Comparison of ENCODE assay signal across 1 cellular context in the genomic region with DNA sequence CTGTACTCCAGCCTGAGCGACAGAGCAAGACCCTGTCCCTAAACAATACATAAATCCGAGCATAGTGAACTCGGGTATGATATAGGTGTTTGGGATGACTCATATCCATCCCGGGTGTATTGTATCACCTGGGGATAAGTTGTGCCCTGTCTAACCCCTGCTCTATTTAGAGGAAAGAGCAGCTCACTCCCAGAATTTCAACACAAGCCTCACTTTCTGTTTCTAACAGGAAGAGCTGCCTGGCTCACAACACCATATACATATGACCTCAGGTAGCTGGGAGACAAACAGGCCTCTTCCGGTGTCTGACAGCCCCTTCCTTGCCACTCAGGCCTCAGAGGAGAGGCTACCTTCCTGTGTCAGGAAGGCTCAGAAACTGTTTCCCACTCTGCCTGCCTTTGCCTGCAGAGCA.
TF ChIP-seq lines count a peak whose summit lies in the region.

No MANE protein-coding gene starts in this region.

TF ChIP-seq in HepG2, 621 proteins besides CTCF, POLR2A, EP300 and RAD21 (continued from another document and continues in another):
- TF ChIP-seq, protein P1, sequence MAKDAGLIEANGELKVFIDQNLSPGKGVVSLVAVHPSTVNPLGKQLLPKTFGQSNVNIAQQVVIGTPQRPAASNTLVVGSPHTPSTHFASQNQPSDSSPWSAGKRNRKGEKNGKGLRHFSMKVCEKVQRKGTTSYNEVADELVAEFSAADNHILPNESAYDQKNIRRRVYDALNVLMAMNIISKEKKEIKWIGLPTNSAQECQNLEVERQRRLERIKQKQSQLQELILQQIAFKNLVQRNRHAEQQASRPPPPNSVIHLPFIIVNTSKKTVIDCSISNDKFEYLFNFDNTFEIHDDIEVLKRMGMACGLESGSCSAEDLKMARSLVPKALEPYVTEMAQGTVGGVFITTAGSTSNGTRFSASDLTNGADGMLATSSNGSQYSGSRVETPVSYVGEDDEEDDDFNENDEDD (CRISPR knock-in tag; IDR thresholded peaks at IDR 0.05; ENCODE audit: borderline replicate concordance) = no peak
- TF ChIP-seq PAF1 (CRISPR knock-in tag; IDR thresholded peaks at IDR 0.05) = no peak
- TF ChIP-seq PAWR (CRISPR knock-in tag; IDR thresholded peaks at IDR 0.05; ENCODE audit: borderline replicate concordance) = no peak
- TF ChIP-seq ZNF441 (CRISPR knock-in tag; IDR thresholded peaks at IDR 0.05; ENCODE audit: borderline replicate concordance) = no peak
- TF ChIP-seq, protein P2, sequence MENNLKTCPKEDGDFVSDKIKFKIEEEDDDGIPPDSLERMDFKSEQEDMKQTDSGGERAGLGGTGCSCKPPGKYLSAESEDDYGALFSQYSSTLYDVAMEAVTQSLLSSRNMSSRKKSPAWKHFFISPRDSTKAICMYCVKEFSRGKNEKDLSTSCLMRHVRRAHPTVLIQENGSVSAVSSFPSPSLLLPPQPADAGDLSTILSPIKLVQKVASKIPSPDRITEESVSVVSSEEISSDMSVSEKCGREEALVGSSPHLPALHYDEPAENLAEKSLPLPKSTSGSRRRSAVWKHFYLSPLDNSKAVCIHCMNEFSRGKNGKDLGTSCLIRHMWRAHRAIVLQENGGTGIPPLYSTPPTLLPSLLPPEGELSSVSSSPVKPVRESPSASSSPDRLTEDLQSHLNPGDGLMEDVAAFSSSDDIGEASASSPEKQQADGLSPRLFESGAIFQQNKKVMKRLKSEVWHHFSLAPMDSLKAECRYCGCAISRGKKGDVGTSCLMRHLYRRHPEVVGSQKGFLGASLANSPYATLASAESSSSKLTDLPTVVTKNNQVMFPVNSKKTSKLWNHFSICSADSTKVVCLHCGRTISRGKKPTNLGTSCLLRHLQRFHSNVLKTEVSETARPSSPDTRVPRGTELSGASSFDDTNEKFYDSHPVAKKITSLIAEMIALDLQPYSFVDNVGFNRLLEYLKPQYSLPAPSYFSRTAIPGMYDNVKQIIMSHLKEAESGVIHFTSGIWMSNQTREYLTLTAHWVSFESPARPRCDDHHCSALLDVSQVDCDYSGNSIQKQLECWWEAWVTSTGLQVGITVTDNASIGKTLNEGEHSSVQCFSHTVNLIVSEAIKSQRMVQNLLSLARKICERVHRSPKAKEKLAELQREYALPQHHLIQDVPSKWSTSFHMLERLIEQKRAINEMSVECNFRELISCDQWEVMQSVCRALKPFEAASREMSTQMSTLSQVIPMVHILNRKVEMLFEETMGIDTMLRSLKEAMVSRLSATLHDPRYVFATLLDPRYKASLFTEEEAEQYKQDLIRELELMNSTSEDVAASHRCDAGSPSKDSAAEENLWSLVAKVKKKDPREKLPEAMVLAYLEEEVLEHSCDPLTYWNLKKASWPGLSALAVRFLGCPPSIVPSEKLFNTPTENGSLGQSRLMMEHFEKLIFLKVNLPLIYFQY (CRISPR knock-in tag; IDR thresholded peaks at IDR 0.05; ENCODE audit: borderline replicate concordance) = no peak
- no peak for TF ChIP-seq GPN1 (CRISPR knock-in tag; IDR thresholded peaks at IDR 0.05; ENCODE audit: borderline replicate concordance)
- TF ChIP-seq TIGD3 (CRISPR knock-in tag; IDR thresholded peaks at IDR 0.05; ENCODE audit: borderline replicate concordance) = no peak
- no peak for TF ChIP-seq NFE2 (CRISPR knock-in tag; IDR thresholded peaks at IDR 0.05)
- TF ChIP-seq EEA1 (CRISPR knock-in tag; IDR thresholded peaks at IDR 0.05; ENCODE audit: borderline replicate concordance) = no peak
- TF ChIP-seq ZNF180 (CRISPR knock-in tag; IDR thresholded peaks at IDR 0.05; ENCODE audit: borderline replicate concordance, low read depth) = no peak
- no peak for TF ChIP-seq NAIF1 (CRISPR knock-in tag; IDR thresholded peaks at IDR 0.05; ENCODE audit: borderline replicate concordance)
- no peak for TF ChIP-seq HIVEP1 (CRISPR knock-in tag; IDR thresholded peaks at IDR 0.05)
- no peak for TF ChIP-seq ZNF512 (CRISPR knock-in tag; IDR thresholded peaks at IDR 0.05)
- peak; percentile 46; the same call in 1 of the 2 replicates for TF ChIP-seq CEBPG (CRISPR knock-in tag; IDR thresholded peaks at IDR 0.05)
- TF ChIP-seq GATAD1 (CRISPR knock-in tag; IDR thresholded peaks at IDR 0.05) = no peak
- TF ChIP-seq ZNF274 (CRISPR knock-in tag; IDR thresholded peaks at IDR 0.05) = no peak
- TF ChIP-seq CBX5 (CRISPR knock-in tag; IDR thresholded peaks at IDR 0.05; ENCODE audit: borderline replicate concordance) = no peak
- no peak for TF ChIP-seq FOXP1 (IDR thresholded peaks at IDR 0.05)
- no peak for TF ChIP-seq FOXP1 (CRISPR knock-in tag; IDR thresholded peaks at IDR 0.05)
- peak; percentile 51; the same call in 1 of the 2 replicates for TF ChIP-seq THAP11 (CRISPR knock-in tag; IDR thresholded peaks at IDR 0.05)
- no peak for TF ChIP-seq PLRG1 (conservative IDR thresholded peaks at IDR 0.05)
- TF ChIP-seq, protein P3, sequence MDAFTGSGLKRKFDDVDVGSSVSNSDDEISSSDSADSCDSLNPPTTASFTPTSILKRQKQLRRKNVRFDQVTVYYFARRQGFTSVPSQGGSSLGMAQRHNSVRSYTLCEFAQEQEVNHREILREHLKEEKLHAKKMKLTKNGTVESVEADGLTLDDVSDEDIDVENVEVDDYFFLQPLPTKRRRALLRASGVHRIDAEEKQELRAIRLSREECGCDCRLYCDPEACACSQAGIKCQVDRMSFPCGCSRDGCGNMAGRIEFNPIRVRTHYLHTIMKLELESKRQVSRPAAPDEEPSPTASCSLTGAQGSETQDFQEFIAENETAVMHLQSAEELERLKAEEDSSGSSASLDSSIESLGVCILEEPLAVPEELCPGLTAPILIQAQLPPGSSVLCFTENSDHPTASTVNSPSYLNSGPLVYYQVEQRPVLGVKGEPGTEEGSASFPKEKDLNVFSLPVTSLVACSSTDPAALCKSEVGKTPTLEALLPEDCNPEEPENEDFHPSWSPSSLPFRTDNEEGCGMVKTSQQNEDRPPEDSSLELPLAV (CRISPR knock-in tag; conservative IDR thresholded peaks at IDR 0.05; ENCODE audit: low read depth) = no peak
- TF ChIP-seq CCAR2 (optimal IDR thresholded peaks at IDR 0.05; ENCODE audit: low read depth, low read length) = no peak
- TF ChIP-seq ZNF563 (CRISPR knock-in tag; IDR thresholded peaks at IDR 0.05) = no peak
- TF ChIP-seq IRF9 (CRISPR knock-in tag; IDR thresholded peaks at IDR 0.05; ENCODE audit: borderline replicate concordance) = no peak
- no peak for TF ChIP-seq NFKBIZ (CRISPR knock-in tag; IDR thresholded peaks at IDR 0.05)
- no peak for TF ChIP-seq ZNF207 (IDR thresholded peaks at IDR 0.05; ENCODE audit: borderline replicate concordance)
- no peak for TF ChIP-seq BORCS8-MEF2B (CRISPR knock-in tag; IDR thresholded peaks at IDR 0.05)
- TF ChIP-seq ZNF878 (CRISPR knock-in tag; IDR thresholded peaks at IDR 0.05) = no peak
- no peak for TF ChIP-seq EZH2 (conservative IDR thresholded peaks at IDR 0.05; ENCODE audit: low read depth, low read length)
- no peak for TF ChIP-seq ZNF101 (CRISPR knock-in tag; IDR thresholded peaks at IDR 0.05; ENCODE audit: borderline replicate concordance, low read depth)
- TF ChIP-seq, protein P4, sequence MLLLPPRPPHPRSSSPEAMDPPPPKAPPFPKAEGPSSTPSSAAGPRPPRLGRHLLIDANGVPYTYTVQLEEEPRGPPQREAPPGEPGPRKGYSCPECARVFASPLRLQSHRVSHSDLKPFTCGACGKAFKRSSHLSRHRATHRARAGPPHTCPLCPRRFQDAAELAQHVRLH (CRISPR knock-in tag; IDR thresholded peaks at IDR 0.05; ENCODE audit: borderline replicate concordance, low read depth) = no peak
- TF ChIP-seq BCL3 (CRISPR knock-in tag; IDR thresholded peaks at IDR 0.05) = no peak
- no peak for TF ChIP-seq SRSF1 (optimal IDR thresholded peaks at IDR 0.05; ENCODE audit: low read depth, low read length)
- no peak for TF ChIP-seq ZNF703 (CRISPR knock-in tag; IDR thresholded peaks at IDR 0.05; ENCODE audit: borderline replicate concordance)
- no peak for TF ChIP-seq ZNF17 (CRISPR knock-in tag; IDR thresholded peaks at IDR 0.05)
- peak; percentile 61; the same call in 1 of the 2 replicates for TF ChIP-seq ZNF556 (CRISPR knock-in tag; IDR thresholded peaks at IDR 0.05; ENCODE audit: borderline replicate concordance)
- TF ChIP-seq TOE1 (CRISPR knock-in tag; IDR thresholded peaks at IDR 0.05) = no peak
- TF ChIP-seq STAT6 (CRISPR knock-in tag; IDR thresholded peaks at IDR 0.05; ENCODE audit: borderline replicate concordance) = no peak
- no peak for TF ChIP-seq SIN3B (IDR thresholded peaks at IDR 0.05; ENCODE audit: low read length)
- TF ChIP-seq KDM1A (CRISPR knock-in tag; IDR thresholded peaks at IDR 0.05) = no peak
- no peak for TF ChIP-seq ELK4 (CRISPR knock-in tag; IDR thresholded peaks at IDR 0.05; ENCODE audit: borderline replicate concordance)
- TF ChIP-seq, protein P5, sequence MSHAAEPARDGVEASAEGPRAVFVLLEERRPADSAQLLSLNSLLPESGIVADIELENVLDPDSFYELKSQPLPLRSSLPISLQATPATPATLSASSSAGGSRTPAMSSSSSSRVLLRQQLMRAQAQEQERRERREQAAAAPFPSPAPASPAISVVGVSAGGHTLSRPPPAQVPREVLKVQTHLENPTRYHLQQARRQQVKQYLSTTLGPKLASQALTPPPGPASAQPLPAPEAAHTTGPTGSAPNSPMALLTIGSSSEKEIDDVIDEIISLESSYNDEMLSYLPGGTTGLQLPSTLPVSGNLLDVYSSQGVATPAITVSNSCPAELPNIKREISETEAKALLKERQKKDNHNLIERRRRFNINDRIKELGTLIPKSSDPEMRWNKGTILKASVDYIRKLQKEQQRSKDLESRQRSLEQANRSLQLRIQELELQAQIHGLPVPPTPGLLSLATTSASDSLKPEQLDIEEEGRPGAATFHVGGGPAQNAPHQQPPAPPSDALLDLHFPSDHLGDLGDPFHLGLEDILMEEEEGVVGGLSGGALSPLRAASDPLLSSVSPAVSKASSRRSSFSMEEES (CRISPR knock-in tag; IDR thresholded peaks at IDR 0.05) = peak; percentile 56; the same call in 1 of the 2 replicates
- TF ChIP-seq ZNF326 (CRISPR knock-in tag; IDR thresholded peaks at IDR 0.05; ENCODE audit: borderline replicate concordance) = no peak
- TF ChIP-seq ZNF143 (CRISPR knock-in tag; IDR thresholded peaks at IDR 0.05) = no peak
- TF ChIP-seq ZMYM2 (CRISPR knock-in tag; IDR thresholded peaks at IDR 0.05) = no peak
- no peak for TF ChIP-seq ZKSCAN1 (IDR thresholded peaks at IDR 0.05; ENCODE audit: low read length)
- peak; percentile 62 for TF ChIP-seq HDAC2 (CRISPR knock-in tag; IDR thresholded peaks at IDR 0.05)
